1 cellular context compared by ENCODE assay signal in genomic region chr3:185880600-185880999, GRCh38.
TF ChIP-seq lines count a peak whose summit lies in the region.

No MANE protein-coding gene starts in this region.

TF ChIP-seq in K562, 482 proteins besides CTCF, POLR2A, EP300 and RAD21:
- TF ChIP-seq ATF3 (IDR thresholded peaks at IDR 0.05) (no peak), ATF3 (CRISPR knock-in tag; conservative IDR thresholded peaks at IDR 0.05) (no peak), ZNF354B (CRISPR knock-in tag; IDR thresholded peaks at IDR 0.05) (no peak), ZFPM2 (CRISPR knock-in tag; IDR thresholded peaks at IDR 0.05) (no peak), SMARCB1 (IDR thresholded peaks at IDR 0.05; ENCODE audit: insufficient read length, low read depth) (no peak), ZNF444 (CRISPR knock-in tag; IDR thresholded peaks at IDR 0.05) (no peak), KLF10 (CRISPR knock-in tag; IDR thresholded peaks at IDR 0.05) (no peak), ZNF3 (CRISPR knock-in tag; IDR thresholded peaks at IDR 0.05) (no peak), ARID1B (IDR thresholded peaks at IDR 0.05) (no peak), MLLT1 (IDR thresholded peaks at IDR 0.05) (no peak), THAP12 (CRISPR knock-in tag; IDR thresholded peaks at IDR 0.05) (no peak), ZNF121 (CRISPR knock-in tag; conservative IDR thresholded peaks at IDR 0.05) (no peak), PHF8 (IDR thresholded peaks at IDR 0.05; ENCODE audit: borderline replicate concordance, low read length) (no peak), GATAD2B (IDR thresholded peaks at IDR 0.05; ENCODE audit: borderline replicate concordance) (no peak), NFIC (IDR thresholded peaks at IDR 0.05) (no peak), E2F8 (IDR thresholded peaks at IDR 0.05; ENCODE audit: low read depth, partially characterized antibody) (no peak), SFPQ (IDR thresholded peaks at IDR 0.05; ENCODE audit: low read depth, low read length) (no peak), MEIS2 (IDR thresholded peaks at IDR 0.05; ENCODE audit: partially characterized antibody) (peak; percentile 89), ZNF224 (CRISPR knock-in tag; IDR thresholded peaks at IDR 0.05) (no peak), PML (IDR thresholded peaks at IDR 0.05; ENCODE audit: low read length) (no peak), ZNF699 (CRISPR knock-in tag; IDR thresholded peaks at IDR 0.05; ENCODE audit: insufficient replicate concordance) (no peak)
- TF ChIP-seq, protein P1, sequence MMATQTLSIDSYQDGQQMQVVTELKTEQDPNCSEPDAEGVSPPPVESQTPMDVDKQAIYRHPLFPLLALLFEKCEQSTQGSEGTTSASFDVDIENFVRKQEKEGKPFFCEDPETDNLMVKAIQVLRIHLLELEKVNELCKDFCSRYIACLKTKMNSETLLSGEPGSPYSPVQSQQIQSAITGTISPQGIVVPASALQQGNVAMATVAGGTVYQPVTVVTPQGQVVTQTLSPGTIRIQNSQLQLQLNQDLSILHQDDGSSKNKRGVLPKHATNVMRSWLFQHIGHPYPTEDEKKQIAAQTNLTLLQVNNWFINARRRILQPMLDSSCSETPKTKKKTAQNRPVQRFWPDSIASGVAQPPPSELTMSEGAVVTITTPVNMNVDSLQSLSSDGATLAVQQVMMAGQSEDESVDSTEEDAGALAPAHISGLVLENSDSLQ (IDR thresholded peaks at IDR 0.05): peak; percentile 74
- TF ChIP-seq, protein P2, sequence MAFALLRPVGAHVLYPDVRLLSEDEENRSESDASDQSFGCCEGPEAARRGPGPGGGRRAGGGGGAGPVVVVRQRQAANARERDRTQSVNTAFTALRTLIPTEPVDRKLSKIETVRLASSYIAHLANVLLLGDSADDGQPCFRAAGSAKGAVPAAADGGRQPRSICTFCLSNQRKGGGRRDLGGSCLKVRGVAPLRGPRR (CRISPR knock-in tag; IDR thresholded peaks at IDR 0.05): no peak
- TF ChIP-seq, protein P3, sequence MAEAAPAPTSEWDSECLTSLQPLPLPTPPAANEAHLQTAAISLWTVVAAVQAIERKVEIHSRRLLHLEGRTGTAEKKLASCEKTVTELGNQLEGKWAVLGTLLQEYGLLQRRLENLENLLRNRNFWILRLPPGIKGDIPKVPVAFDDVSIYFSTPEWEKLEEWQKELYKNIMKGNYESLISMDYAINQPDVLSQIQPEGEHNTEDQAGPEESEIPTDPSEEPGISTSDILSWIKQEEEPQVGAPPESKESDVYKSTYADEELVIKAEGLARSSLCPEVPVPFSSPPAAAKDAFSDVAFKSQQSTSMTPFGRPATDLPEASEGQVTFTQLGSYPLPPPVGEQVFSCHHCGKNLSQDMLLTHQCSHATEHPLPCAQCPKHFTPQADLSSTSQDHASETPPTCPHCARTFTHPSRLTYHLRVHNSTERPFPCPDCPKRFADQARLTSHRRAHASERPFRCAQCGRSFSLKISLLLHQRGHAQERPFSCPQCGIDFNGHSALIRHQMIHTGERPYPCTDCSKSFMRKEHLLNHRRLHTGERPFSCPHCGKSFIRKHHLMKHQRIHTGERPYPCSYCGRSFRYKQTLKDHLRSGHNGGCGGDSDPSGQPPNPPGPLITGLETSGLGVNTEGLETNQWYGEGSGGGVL (CRISPR knock-in tag; IDR thresholded peaks at IDR 0.05): no peak
- TF ChIP-seq, protein P4, sequence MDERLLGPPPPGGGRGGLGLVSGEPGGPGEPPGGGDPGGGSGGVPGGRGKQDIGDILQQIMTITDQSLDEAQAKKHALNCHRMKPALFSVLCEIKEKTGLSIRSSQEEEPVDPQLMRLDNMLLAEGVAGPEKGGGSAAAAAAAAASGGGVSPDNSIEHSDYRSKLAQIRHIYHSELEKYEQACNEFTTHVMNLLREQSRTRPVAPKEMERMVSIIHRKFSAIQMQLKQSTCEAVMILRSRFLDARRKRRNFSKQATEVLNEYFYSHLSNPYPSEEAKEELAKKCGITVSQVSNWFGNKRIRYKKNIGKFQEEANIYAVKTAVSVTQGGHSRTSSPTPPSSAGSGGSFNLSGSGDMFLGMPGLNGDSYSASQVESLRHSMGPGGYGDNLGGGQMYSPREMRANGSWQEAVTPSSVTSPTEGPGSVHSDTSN (CRISPR knock-in tag; IDR thresholded peaks at IDR 0.05; ENCODE audit: low read depth): no peak
- TF ChIP-seq, protein P4 (tag; conservative IDR thresholded peaks at IDR 0.05; ENCODE audit: low read depth): peak; percentile 83
TF ChIP-seq in K562: peak in this region for 3.
